ENCODE assay signal across 9 cellular contexts in the genomic region with DNA sequence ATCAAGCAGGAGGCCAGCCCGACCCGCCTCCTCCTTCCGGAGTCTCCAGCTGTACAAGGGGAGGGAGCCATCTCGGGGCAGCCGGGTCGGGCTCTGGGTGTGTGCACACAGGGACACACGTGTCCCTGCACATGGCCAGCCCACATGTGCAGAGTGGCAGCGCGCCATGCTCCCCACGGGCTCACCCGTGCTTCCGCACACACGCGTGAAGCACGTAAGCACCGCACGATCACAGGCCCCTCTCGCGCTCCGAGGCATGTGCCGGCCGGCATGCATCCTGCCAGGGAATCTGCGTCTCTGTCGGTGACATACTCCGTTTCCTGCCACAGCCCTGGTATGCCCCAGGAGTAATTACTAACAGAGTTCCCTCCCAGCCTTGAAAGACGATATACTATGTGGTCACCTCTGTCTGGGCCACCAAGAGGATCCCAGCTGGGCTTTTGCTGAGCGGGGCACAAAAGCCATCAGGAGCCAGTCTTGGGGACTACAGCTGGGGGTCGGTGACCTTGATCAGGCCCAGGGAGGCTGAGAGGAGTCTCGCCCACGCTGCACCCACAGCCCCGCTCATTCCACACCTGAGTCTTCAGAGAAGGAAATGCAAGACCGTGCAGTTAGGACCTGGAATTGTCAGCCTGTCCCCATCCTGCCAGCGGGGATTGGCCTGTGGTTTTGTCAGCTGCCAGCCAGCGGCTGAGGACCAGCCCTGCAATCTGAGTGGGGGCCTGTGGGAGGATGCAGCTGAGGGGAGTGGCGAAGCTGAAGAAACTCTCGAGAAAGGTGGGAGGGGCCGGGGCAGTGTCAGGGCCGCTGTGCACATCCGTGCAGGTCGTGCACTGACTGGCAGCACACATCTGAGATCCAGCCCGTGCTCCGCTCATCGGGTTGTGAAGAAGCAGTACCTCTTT. TPM values are rescaled to one million over a fixed set of nuclear protein-coding genes. Genes with fewer than 3 reads are reported as not detected.
DNase-seq lines count a peak whose midpoint lies in the region; ATAC-seq and TF ChIP-seq lines count a peak whose summit lies in the region.
"Had no signal": no experiment of that assay in that cellular context is flagged by ENCODE, and none has a peak within 500 bp of the region (broad histone marks: within the 10 kb centered on the region; RNA-seq: fewer than 3 reads in every experiment).

No MANE protein-coding gene starts in this region.

- peak overlapping the region in 1 of 2 donors; percentile 30 for H3K27ac ChIP-seq in left lung
- H3K27ac ChIP-seq in testis = peak overlapping the region; percentile 45 to 52

- peak overlapping the region; percentile 72 for H3K4me3 Mint-ChIP-seq in activated naive CD8-positive, alpha-beta T cell

- H3K36me3 ChIP-seq in left lung = no peaks in the 10 kb centered on the region
- H3K36me3 ChIP-seq in testis (ENCODE audit: low read depth, missing control alignments) = no peaks in the 10 kb centered on the region

- no peaks in the 10 kb centered on the region for H3K36me3 Mint-ChIP-seq in activated naive CD8-positive, alpha-beta T cell

- peak overlapping the region; percentile 86 for H3K27ac Mint-ChIP-seq in activated naive CD8-positive, alpha-beta T cell

- peak; percentile 75 for DNase-seq in EL
- peak; percentile 82 for DNase-seq in SKM-1 treated with dmso at 0.1 percent for 144 hours (lab: John Stamatoyannopoulos, UW; ENCODE audit: unreplicated experiment)
- peak; percentile 67 to 84 for DNase-seq in left lung
- DNase-seq in testis = peak; percentile 63

- H3K9me3 Mint-ChIP-seq in activated naive CD8-positive, alpha-beta T cell (ENCODE audit: low read depth) = no peaks in the 10 kb centered on the region

- WGBS in testis, 2 donors = 35 to 63% methylated on average over 28 to 43 of the region's 43 CpGs

- peaks cover 45% of the 10 kb centered on the region for H3K4me1 Mint-ChIP-seq in activated naive CD8-positive, alpha-beta T cell (ENCODE audit: low read depth)

- no peak for TF ChIP-seq POLR2A in testis (IDR thresholded peaks at IDR 0.05)

- H3K9me3 ChIP-seq in left lung (no peaks in the 10 kb centered on the region), testis (no peaks in the 10 kb centered on the region)

- peak; percentile 35 for ATAC-seq in HG03139 (IDR thresholded peaks at IDR 0.05; ENCODE audit: unreplicated experiment)
- ATAC-seq in left lung = peak; percentile 26
- no peak for ATAC-seq in HG02973 (IDR thresholded peaks at IDR 0.05; ENCODE audit: unreplicated experiment)
- no peak for ATAC-seq in GM19455 (IDR thresholded peaks at IDR 0.05; ENCODE audit: unreplicated experiment)

- intact Hi-C loops in left lung (cut with DNase I) (no loop called here), testis (cut with DNase I; ENCODE audit: low total_unique reads) (no loop called here)

- H3K27me3 Mint-ChIP-seq in activated naive CD8-positive, alpha-beta T cell = no peaks in the 10 kb centered on the region

- H3K4me1 ChIP-seq in left lung (peaks cover 21 to 55% of the 10 kb centered on the region in 2 donors), testis (peaks cover 24% of the 10 kb centered on the region)

- H3K27me3 ChIP-seq in left lung (peaks cover 0 to 8% of the 10 kb centered on the region in 2 donors), testis (no peaks in the 10 kb centered on the region)

- TF ChIP-seq CTCF in left lung (IDR thresholded peaks at IDR 0.05) (no peak), testis (IDR thresholded peaks at IDR 0.05) (no peak)

- H3K4me3 ChIP-seq in left lung (peak overlapping the region in 1 of 2 donors; percentile 3), testis (no peak overlapping the region)

RNA-seq across cellular contexts. Expression of a gene that starts 11.0 kb away (rescaled TPM):
- total RNA-seq in left lung (10 to 100 TPM; 38.0 to 59.2 TPM), testis (10 to 100 TPM; 18.3 to 34.1 TPM)
- 10.1 TPM for polyA plus RNA-seq in testis (ENCODE audit: insufficient read depth, low read depth, low replicate concordance)

RNA-seq across cellular contexts. Expression of a gene that starts 32.4 kb away (rescaled TPM):
- total RNA-seq in left lung (not detected), testis (not detected)
- polyA plus RNA-seq in testis (ENCODE audit: insufficient read depth, low read depth, low replicate concordance) = not detected
- total RNA-seq: pulmonary artery endothelial cell had no signal

RNA-seq across cellular contexts. Expression of a gene that starts 46.7 kb away (rescaled TPM):
- total RNA-seq in left lung = 10 to 100 TPM; 22.5 to 24.7 TPM
- total RNA-seq in testis = 100 to 1,000 TPM; 104 to 108 TPM
- polyA plus RNA-seq in testis (ENCODE audit: insufficient read depth, low read depth, low replicate concordance) = 45.3 TPM

RNA-seq across cellular contexts. Expression of a gene that starts 50.2 kb away (rescaled TPM):
- total RNA-seq in left lung = 10 to 100 TPM; 19.0 to 19.3 TPM
- 100 to 1,000 TPM in 1 of 2 donors, 10 to 100 TPM in 1; 57.9 to 139 TPM for total RNA-seq in testis
- 86.4 TPM for polyA plus RNA-seq in testis (ENCODE audit: insufficient read depth, low read depth, low replicate concordance)

Comparison
In these comparisons a context has a peak if more than half of its experiments do, and no peak if none do; other contexts are left out.
1. ATAC-seq: peak in HG03139 (single experiment) and left lung (single experiment); none in HG02973 (single experiment) and GM19455 (single experiment).
2. RNA of a gene that starts 46.7 kb away (total RNA-seq): 104 to 108 TPM in testis; 22.5 to 24.7 TPM in left lung; every median in the first group is over 4 times any median in the second.
3. Peak in every context shown above with its lines, with median percentiles within 50 percentile points of each other: DNase-seq.